1 cellular context compared by ENCODE assay signal in genomic region chr1:59657873-59658465, GRCh38.
TF ChIP-seq lines count a peak whose summit lies in the region.

No MANE protein-coding gene starts in this region.

TF ChIP-seq in HepG2, 621 proteins besides CTCF, POLR2A, EP300 and RAD21 (continued from another document and continues in another):
- TF ChIP-seq PBX2 (CRISPR knock-in tag; IDR thresholded peaks at IDR 0.05) (no peak), SMAD9 (CRISPR knock-in tag; IDR thresholded peaks at IDR 0.05) (no peak), LRRFIP1 (CRISPR knock-in tag; conservative IDR thresholded peaks at IDR 0.05) (no peak), AGO1 (IDR thresholded peaks at IDR 0.05; ENCODE audit: low read depth, low read length, poor library complexity, severe bottlenecking) (no peak), ZNF232 (CRISPR knock-in tag; IDR thresholded peaks at IDR 0.05; ENCODE audit: borderline replicate concordance) (no peak), RARA (CRISPR knock-in tag; IDR thresholded peaks at IDR 0.05) (0 out of 2 replicates have a peak, but pooled peaks have one; percentile 22), ZNF503 (CRISPR knock-in tag; IDR thresholded peaks at IDR 0.05) (peak; percentile 47; the same call in 1 of the 2 replicates), ZNF691 (CRISPR knock-in tag; IDR thresholded peaks at IDR 0.05; ENCODE audit: borderline replicate concordance, low read depth) (no peak), ZNF646 (CRISPR knock-in tag; IDR thresholded peaks at IDR 0.05) (no peak), ZNF121 (CRISPR knock-in tag; IDR thresholded peaks at IDR 0.05) (no peak), ZNF644 (CRISPR knock-in tag; IDR thresholded peaks at IDR 0.05; ENCODE audit: low read depth) (peak; percentile 75), RXRB (CRISPR knock-in tag; IDR thresholded peaks at IDR 0.05; ENCODE audit: borderline replicate concordance) (peak; percentile 40; the same call in 1 of the 2 replicates), ZNF180 (CRISPR knock-in tag; IDR thresholded peaks at IDR 0.05; ENCODE audit: borderline replicate concordance, low read depth) (no peak), ZBTB4 (CRISPR knock-in tag; IDR thresholded peaks at IDR 0.05; ENCODE audit: borderline replicate concordance) (no peak), KIAA2018 (CRISPR knock-in tag; IDR thresholded peaks at IDR 0.05; ENCODE audit: borderline replicate concordance) (no peak), NR2F6 (IDR thresholded peaks at IDR 0.05) (no peak), NR2F6 (CRISPR knock-in tag; IDR thresholded peaks at IDR 0.05) (peak; percentile 22; the same call in 1 of the 2 replicates), ARID5B (CRISPR knock-in tag; IDR thresholded peaks at IDR 0.05) (peak; percentile 59; the same call in 1 of the 2 replicates)
